In genomic region chr20:1871807-1872455, GRCh38 we compare ENCODE assay signal across 16 cellular contexts. TPM values are rescaled to one million over a fixed set of nuclear protein-coding genes. Genes with fewer than 3 reads are reported as not detected.
DNase-seq lines count a peak whose midpoint lies in the region; ATAC-seq, FAIRE-seq and TF ChIP-seq lines count a peak whose summit lies in the region.
"Had no signal": no experiment of that assay in that cellular context is flagged by ENCODE, and none has a peak within 500 bp of the region (broad histone marks: within the 10 kb centered on the region; RNA-seq: fewer than 3 reads in every experiment).

No MANE protein-coding gene starts in this region.

- ATAC-seq in HG02678 (IDR thresholded peaks at IDR 0.05; ENCODE audit: unreplicated experiment) (peak; percentile 53), GM12878 (peak; percentile 66), GM19324 (IDR thresholded peaks at IDR 0.05; ENCODE audit: low FRiP score, unreplicated experiment) (no peak), HG03159 (IDR thresholded peaks at IDR 0.05; ENCODE audit: unreplicated experiment) (no peak)
- ATAC-seq: activated CD8-positive, alpha-beta memory T cell treated with anti-CD3 and anti-CD28 coated beads, Interleukin-2, amount 10 ng/mL, durations not matched to agents 7 days and 5 days had no signal

- DNase-seq in activated CD4-positive, alpha-beta T cell treated with anti-CD3 and anti-CD28 coated beads for 48 hours, result peak; percentile 34
- DNase-seq in activated CD4-positive, alpha-beta T cell treated with anti-CD3 and anti-CD28 coated beads, Interleukin-2, amount 10 ng/mL, durations not matched to agents 24 days and 14 days, result no peak
- DNase-seq in GM12878 (ENCODE audit: low read depth, low spot score) (peak; percentile 43), AML-193 (lab: John Stamatoyannopoulos, UW) (no peak)
- peak; percentile 46 for DNase-seq in stimulated activated CD8-positive, alpha-beta memory T cell treated with anti-CD3 and anti-CD28 coated beads, Interleukin-4, amount 100 ng/mL, for 48 hours
- DNase-seq: activated CD8-positive, alpha-beta memory T cell treated with anti-CD3 and anti-CD28 coated beads, Interleukin-2, amount 10 ng/mL, durations not matched to agents 7 days and 5 days; DMS79; dorsolateral prefrontal cortex; foreskin fibroblast; islet precursor cell; PC-9; trophoblast cell had no signal

- H3K36me3 Mint-ChIP-seq in activated CD4-positive, alpha-beta T cell treated with anti-CD3 and anti-CD28 coated beads, Interleukin-2, amount 10 ng/mL, durations not matched to agents 24 days and 14 days (ENCODE audit: low read depth), result no peaks in the 10 kb centered on the region
- H3K36me3 Mint-ChIP-seq: activated CD8-positive, alpha-beta memory T cell treated with anti-CD3 and anti-CD28 coated beads, Interleukin-2, amount 10 ng/mL, durations not matched to agents 7 days and 5 days had no signal

- H3K9me3 Mint-ChIP-seq in activated CD4-positive, alpha-beta T cell treated with anti-CD3 and anti-CD28 coated beads, Interleukin-2, amount 10 ng/mL, durations not matched to agents 24 days and 14 days, result no peaks in the 10 kb centered on the region

- no peak overlapping the region for H3K9ac ChIP-seq in GM12878 (ENCODE audit: control insufficient read depth, insufficient read depth, low read length)

- RAD21 ChIA-PET in GM12878 (lab: Charles Lee; ENCODE audit: unreplicated experiment), result interaction anchor here (1.0 to 3.8 kb wide), 5 partner anchors 21 to 70 kb away, joined by 3 to 25 read pairs (median 8); no protein-coding TSS in a partner anchor

- H3K79me2 ChIP-seq in GM12878 (ENCODE audit: control insufficient read depth, insufficient read depth, low read length), result no peaks in the 10 kb centered on the region

- WGBS in GM12878 (ENCODE audit: insufficient coverage, insufficient replicate concordance, low lambda C conversion rate, missing lambda C conversion rate), result 41% methylated on average over 7 of the region's 7 CpGs

- H3K36me3 ChIP-seq in GM12878 (ENCODE audit: control insufficient read depth in 2 of 2, insufficient read depth in 2 of 2, low read length in 1 of 2), result no peaks in the 10 kb centered on the region

- SMC1A ChIA-PET in GM12878 (lab: Charles Lee; ENCODE audit: uncharacterized antibody, unreplicated experiment), result interaction anchor here (0.7 to 3.7 kb wide), 12 partner anchors 19 to 93 kb away, joined by 3 to 19 read pairs (median 4); no protein-coding TSS in a partner anchor

- no peak overlapping the region for H3K4me3 Mint-ChIP-seq in activated CD4-positive, alpha-beta T cell treated with anti-CD3 and anti-CD28 coated beads, Interleukin-2, amount 10 ng/mL, durations not matched to agents 24 days and 14 days
- H3K4me3 Mint-ChIP-seq: activated CD8-positive, alpha-beta memory T cell treated with anti-CD3 and anti-CD28 coated beads, Interleukin-2, amount 10 ng/mL, durations not matched to agents 7 days and 5 days had no signal

- peak overlapping the region; percentile 81; the same call in 1 of the 2 replicates for H3K4me2 ChIP-seq in GM12878 (ENCODE audit: control insufficient read depth, insufficient read depth)
- H3K4me2 ChIP-seq: PC-9 had no signal

- no peak for TF ChIP-seq CTCF in GM12878 (IDR thresholded peaks at IDR 0.05 in 2 of 3, conservative IDR thresholded peaks at IDR 0.05 in 1 of 3; ENCODE audit: control insufficient read depth in 2 of 3, extremely low read depth in 1 of 3, insufficient read depth in 1 of 3, low read depth in 3 of 3, low read length in 3 of 3)

- H4K20me1 ChIP-seq in GM12878 (ENCODE audit: control insufficient read depth, insufficient read depth), result no peaks in the 10 kb centered on the region

- intact Hi-C loops in activated CD4-positive, alpha-beta T cell treated with anti-CD3 and anti-CD28 coated beads, Interleukin-2, amount 10 ng/mL, durations not matched to agents 24 days and 14 days (cut with micrococcal nuclease), result no loop called here
- intact Hi-C loops in GM12878 (cut with micrococcal nuclease; ENCODE audit: unreplicated experiment), result loop anchor here (2.0 kb wide), 2 partner anchors 21 to 69 kb away; no protein-coding TSS in a partner anchor

- POLR2A ChIA-PET in GM12878 (lab: Charles Lee), result no interaction called here

- H3K4me1 Mint-ChIP-seq in activated CD4-positive, alpha-beta T cell treated with anti-CD3 and anti-CD28 coated beads, Interleukin-2, amount 10 ng/mL, durations not matched to agents 24 days and 14 days, result no peaks in the 10 kb centered on the region
- H3K4me1 Mint-ChIP-seq: activated CD8-positive, alpha-beta memory T cell treated with anti-CD3 and anti-CD28 coated beads, Interleukin-2, amount 10 ng/mL, durations not matched to agents 7 days and 5 days had no signal

- CTCF ChIA-PET in GM12878 (lab: Yijun Ruan, JAX), result interaction anchor here (1.3 to 4.1 kb wide), 4 partner anchors 67 to 95 kb away, joined by 3 to 27 read pairs (median 6); no protein-coding TSS in a partner anchor

- peaks cover 12% of the 10 kb centered on the region for H3K27me3 Mint-ChIP-seq in activated CD4-positive, alpha-beta T cell treated with anti-CD3 and anti-CD28 coated beads, Interleukin-2, amount 10 ng/mL, durations not matched to agents 24 days and 14 days

- no peak for TF ChIP-seq EP300 in GM12878 (IDR thresholded peaks at IDR 0.05; ENCODE audit: borderline replicate concordance in 1 of 2, control insufficient read depth in 1 of 2, low read depth in 2 of 2, low read length in 2 of 2)

- no peak overlapping the region for H3K27ac Mint-ChIP-seq in activated CD4-positive, alpha-beta T cell treated with anti-CD3 and anti-CD28 coated beads, Interleukin-2, amount 10 ng/mL, durations not matched to agents 24 days and 14 days
- H3K27ac Mint-ChIP-seq: activated CD8-positive, alpha-beta memory T cell treated with anti-CD3 and anti-CD28 coated beads, Interleukin-2, amount 10 ng/mL, durations not matched to agents 7 days and 5 days had no signal

- H3K9me3 ChIP-seq in GM12878 (replicated peaks; ENCODE audit: control insufficient read depth, insufficient read depth, low read length), result no peaks in the 10 kb centered on the region

- no peak overlapping the region for H3K4me3 ChIP-seq in GM12878
- H3K4me3 ChIP-seq: dorsolateral prefrontal cortex, PC-9 had no signal

- H3K27me3 ChIP-seq in GM12878 (replicated peaks in 1 of 2; ENCODE audit: control insufficient read depth in 2 of 2, insufficient read depth in 2 of 2, low read length in 1 of 2), result no peaks in the 10 kb centered on the region
- H3K27me3 ChIP-seq: dorsolateral prefrontal cortex had no signal

- FAIRE-seq in GM12878 (lab: Jason Lieb, UNC), result no peak

- H2AFZ ChIP-seq in GM12878 (ENCODE audit: control insufficient read depth, low read depth, low read length), result no peak overlapping the region
- H2AFZ ChIP-seq: PC-9 had no signal

- H3K27ac ChIP-seq in GM12878 (ENCODE audit: control insufficient read depth, insufficient read depth), result no peak overlapping the region; the same call in 1 of the 2 replicates
- H3K27ac ChIP-seq: PC-9 had no signal

- no TSS peak for BruUV-seq in GM12878 (replicated peaks; lab: Mats Ljungman, UMichigan)

- peaks cover 21% of the 10 kb centered on the region for H3K4me1 ChIP-seq in GM12878 (ENCODE audit: control insufficient read depth, insufficient read depth, low read length)

- in situ Hi-C loops in GM12878 (cut with MboI), result no loop called here

- no peak for TF ChIP-seq RAD21 in GM12878 (IDR thresholded peaks at IDR 0.05; ENCODE audit: insufficient read depth, low read depth, low read length)

- TF ChIP-seq POLR2A in GM12878 (IDR thresholded peaks at IDR 0.05; ENCODE audit: low read depth, low read length), result no peak

TF ChIP-seq in GM12878, 131 proteins besides CTCF, POLR2A, EP300 and RAD21 (continues in another document):
- TF ChIP-seq, protein P1, sequence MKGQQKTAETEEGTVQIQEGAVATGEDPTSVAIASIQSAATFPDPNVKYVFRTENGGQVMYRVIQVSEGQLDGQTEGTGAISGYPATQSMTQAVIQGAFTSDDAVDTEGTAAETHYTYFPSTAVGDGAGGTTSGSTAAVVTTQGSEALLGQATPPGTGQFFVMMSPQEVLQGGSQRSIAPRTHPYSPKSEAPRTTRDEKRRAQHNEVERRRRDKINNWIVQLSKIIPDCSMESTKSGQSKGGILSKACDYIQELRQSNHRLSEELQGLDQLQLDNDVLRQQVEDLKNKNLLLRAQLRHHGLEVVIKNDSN (IDR thresholded peaks at IDR 0.05; ENCODE audit: borderline replicate concordance, extremely low read length, insufficient read depth, low read depth, low read length), result peak; percentile 87
- peak in 1 of 2 experiments; percentile 82; a peak in 2 of 4 replicates for TF ChIP-seq BHLHE40 (IDR thresholded peaks at IDR 0.05; ENCODE audit: borderline replicate concordance in 1 of 2, low read depth in 2 of 2, low read length in 1 of 2)
- TF ChIP-seq FOXK2 (IDR thresholded peaks at IDR 0.05), result peak; percentile 26; the same call in 1 of the 2 replicates
- TF ChIP-seq MXI1 (IDR thresholded peaks at IDR 0.05; ENCODE audit: low read depth, low read length), result no peak
- TF ChIP-seq USF2 (IDR thresholded peaks at IDR 0.05; ENCODE audit: borderline replicate concordance, low read depth, low read length), result peak; percentile 55

RNA-seq across cellular contexts. Expression of gene SIRPA, which starts 23.3 kb away (rescaled TPM):
- total RNA-seq in activated CD4-positive, alpha-beta T cell treated with anti-CD3 and anti-CD28 coated beads, Interleukin-2, amount 10 ng/mL, durations not matched to agents 24 days and 14 days, result 0.05 TPM in 1 of 2 replicates, not detected in the other
- 10.5 and 11.5 TPM in 2 replicates for total RNA-seq in GM12878 (2013; cell fraction: nucleolus; rRNA removed)
- 5.9 and 7.2 TPM in 2 replicates for total RNA-seq in GM12878 (2014; rRNA removed)
- total RNA-seq in GM12878 (2014; rRNA removed; fragmentation: Illumina TruSeq; extraction: Trizol), result 4.7 and 5.3 TPM in 2 replicates
- 13.1 and 13.3 TPM in 2 replicates for total RNA-seq in GM12878 (2021)
- polyA plus RNA-seq in GM12878 (2011; ENCODE audit: low read depth), result 1.6 TPM
- polyA plus RNA-seq in GM12878 (2011; rRNA removed), result 2.6 and 4.6 TPM in 2 replicates
- polyA plus RNA-seq in GM12878 (2011; cell fraction: cytosol; rRNA removed), result 5.6 and 6.2 TPM in 2 replicates
- 12.7 and 13.6 TPM in 2 replicates for polyA plus RNA-seq in GM12878 (2011; cell fraction: nucleus; rRNA removed)
- 3.6 and 5.1 TPM in 2 replicates for polyA plus RNA-seq in GM12878 (2012)
- 7.8 and 13.2 TPM in 2 replicates for polyA plus RNA-seq in GM12878 (2014; fragmentation: Illumina TruSeq; extraction: Trizol)
- polyA plus RNA-seq in GM12878 (2014; fragmentation: Nextera tagmentation; extraction: Ambion mirVana), result 1 to 10 TPM; 1.7 to 2.7 TPM
- 9.3 and 10.4 TPM in 2 replicates for polyA plus RNA-seq in GM12878 (2014; rRNA removed)
- polyA plus RNA-seq in GM12878 (2016; fragmentation: Nextera tagmentation; extraction: Ambion mirVana), result 1 to 10 TPM; 3.6 to 3.7 TPM
- polyA minus RNA-seq in GM12878 (2011; rRNA and poly(A)+ RNA removed), result 3.5 and 3.7 TPM in 2 replicates
- polyA minus RNA-seq in GM12878 (2011; cell fraction: cytosol; rRNA and poly(A)+ RNA removed), result 1.1 and 2.6 TPM in 2 replicates
- polyA minus RNA-seq in GM12878 (2011; cell fraction: nucleus; rRNA and poly(A)+ RNA removed), result 1.7 and 2.3 TPM in 2 replicates
- total RNA-seq: activated CD8-positive, alpha-beta memory T cell treated with anti-CD3 and anti-CD28 coated beads, Interleukin-2, amount 10 ng/mL, durations not matched to agents 7 days and 5 days; T-helper 2 cell treated with Interferon-gamma antibody and Interleukin-4, amounts not matched to agents 100 ng/mL and 5 ng/mL, for 36 hours had no signal

Comparison
In these comparisons a context has a peak if more than half of its experiments do, and no peak if none do; other contexts are left out.
1. DNase-seq: peak in activated CD4-positive, alpha-beta T cell treated with anti-CD3 and anti-CD28 coated beads for 48 hours (single experiment), GM12878 (single experiment) and stimulated activated CD8-positive, alpha-beta memory T cell treated with anti-CD3 and anti-CD28 coated beads, Interleukin-4, amount 100 ng/mL, for 48 hours (single experiment); none in activated CD4-positive, alpha-beta T cell treated with anti-CD3 and anti-CD28 coated beads, Interleukin-2, amount 10 ng/mL, durations not matched to agents 24 days and 14 days (single experiment) and AML-193 (0 of 2).
2. ATAC-seq: peak in HG02678 (single experiment) and GM12878 (single experiment); none in GM19324 (single experiment) and HG03159 (single experiment).